In the genomic region with DNA sequence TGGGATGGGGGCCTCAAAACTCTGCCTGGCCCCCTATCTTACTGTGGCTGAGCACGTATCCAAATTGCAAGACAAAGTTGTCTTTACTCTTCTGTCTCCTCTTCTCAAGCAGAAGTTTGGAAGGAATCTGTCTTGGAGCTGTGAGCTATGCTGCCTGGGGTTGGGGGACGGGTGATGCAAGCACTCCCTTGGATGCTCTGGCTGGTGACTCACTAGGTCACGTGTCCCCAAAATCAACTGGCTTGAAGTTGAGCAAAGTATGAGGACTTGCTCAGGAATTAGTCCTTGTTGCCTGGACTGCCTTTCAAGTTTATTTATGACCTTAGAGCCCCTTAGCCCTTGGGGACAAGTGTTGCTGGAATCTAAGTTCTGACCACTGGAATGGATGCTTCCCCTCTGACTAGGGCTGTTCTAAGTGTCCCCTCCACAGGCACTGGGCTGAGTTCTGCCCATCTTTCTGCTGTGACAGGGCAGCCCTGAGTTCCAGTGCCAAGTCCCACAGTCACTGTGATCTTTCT, we compare ENCODE assay signal across 8 cellular contexts.
DNase-seq lines count a peak whose midpoint lies in the region; ATAC-seq, FAIRE-seq and TF ChIP-seq lines count a peak whose summit lies in the region.

No MANE protein-coding gene starts in this region.

- no peak for FAIRE-seq in HepG2 (lab: Jason Lieb, UNC)

- TF ChIP-seq POLR2A in HepG2 (IDR thresholded peaks at IDR 0.05; ENCODE audit: insufficient read depth in 1 of 2, low read depth in 2 of 2, low read length in 2 of 2) (no peak), right lobe of liver (IDR thresholded peaks at IDR 0.05) (no peak)

- no TSS peak for BruUV-seq in HepG2 (replicated peaks; lab: Mats Ljungman, UMichigan)

- intact Hi-C loops in HepG2 (cut with micrococcal nuclease; ENCODE audit: unreplicated experiment) (no loop called here), right lobe of liver (cut with DNase I) (no loop called here), dorsolateral prefrontal cortex (cut with DNase I) (no loop called here)

- no peak for TF ChIP-seq EP300 in HepG2 (IDR thresholded peaks at IDR 0.05; ENCODE audit: low read depth in 2 of 2, low read length in 2 of 2)
- no peak for TF ChIP-seq EP300 in HepG2 (CRISPR knock-in tag; IDR thresholded peaks at IDR 0.05; ENCODE audit: borderline replicate concordance)

- TF ChIP-seq CTCF in HepG2 (CRISPR knock-in tag; IDR thresholded peaks at IDR 0.05) (no peak), right lobe of liver (IDR thresholded peaks at IDR 0.05) (no peak), dorsolateral prefrontal cortex (IDR thresholded peaks at IDR 0.05 in 54 of 56, conservative IDR thresholded peaks at IDR 0.05 in 2 of 56; ENCODE audit: low read depth in 1 of 56, partially characterized antibody in 56 of 56) (no peak)

- no peaks in the 10 kb centered on the region for H3K36me3 ChIP-seq in HepG2 (replicated peaks in 1 of 2; ENCODE audit: control insufficient read depth in 1 of 2, insufficient read depth in 2 of 2, low read length in 2 of 2)
- H3K36me3 ChIP-seq in right lobe of liver = no peaks in the 10 kb centered on the region

- peak; percentile 20 for DNase-seq in HepG2 (ENCODE audit: low spot score)
- no peak for DNase-seq in right lobe of liver
- peak; percentile 88 for DNase-seq in SW480 (ENCODE audit: low spot score)
- peak; percentile 64 for DNase-seq in hepatic stellate cell (ENCODE audit: low spot score)
- no peak for DNase-seq in NCI-H2196 treated with DMSO at 0.1 percent for 48 hours (lab: John Stamatoyannopoulos, UW; ENCODE audit: unreplicated experiment)
- DNase-seq in dorsolateral prefrontal cortex = no peak
- no peak for DNase-seq in activated CD4-positive, alpha-beta T cell treated with anti-CD3 and anti-CD28 coated beads, Interleukin-2, amount 50 U/mL, for 4 hours

- no peaks in the 10 kb centered on the region for H3K9me3 ChIP-seq in HepG2 (ENCODE audit: low read length)
- H3K9me3 ChIP-seq in right lobe of liver = no peaks in the 10 kb centered on the region

- CTCF ChIA-PET in HepG2 (lab: Yijun Ruan, JAX; ENCODE audit: low intra/inter-chr PET ratio, low total read pairs) = no interaction called here

- no peaks in the 10 kb centered on the region for H4K20me1 ChIP-seq in HepG2 (ENCODE audit: insufficient read depth, low read length)

- H3K9ac ChIP-seq in HepG2 (ENCODE audit: insufficient read depth, low read depth, low read length) = no peak overlapping the region

- H3K4me1 ChIP-seq in HepG2 (ENCODE audit: insufficient read depth, low read length) (no peaks in the 10 kb centered on the region), right lobe of liver (no peaks in the 10 kb centered on the region)

- no peak overlapping the region for H3K27ac ChIP-seq in HepG2 (ENCODE audit: extremely low read length, insufficient read depth, low read length)
- no peak overlapping the region for H3K27ac ChIP-seq in right lobe of liver
- H3K27ac ChIP-seq in dorsolateral prefrontal cortex = peak overlapping the region in 9 of 59 donors; percentile 2 to 69 (median 28)

- H3K4me3 ChIP-seq in HepG2 (replicated peaks in 1 of 3; ENCODE audit: insufficient read depth in 1 of 3, low read depth in 2 of 3, low read length in 3 of 3) (no peak overlapping the region), right lobe of liver (no peak overlapping the region), dorsolateral prefrontal cortex (no peak overlapping the region)

- H2AFZ ChIP-seq in HepG2 (ENCODE audit: low read length) = no peak overlapping the region

- no peaks in the 10 kb centered on the region for H3K79me2 ChIP-seq in HepG2 (ENCODE audit: insufficient read depth, low read length)

- no peak for TF ChIP-seq RAD21 in HepG2 (CRISPR knock-in tag; IDR thresholded peaks at IDR 0.05)

- ATAC-seq in HepG2 (no peak), right lobe of liver (no peak), GM21576 (IDR thresholded peaks at IDR 0.05; ENCODE audit: unreplicated experiment) (no peak)

- POLR2A ChIA-PET in HepG2 (lab: Yijun Ruan, JAX) = no interaction called here

- H3K27me3 ChIP-seq in HepG2 (ENCODE audit: control insufficient read depth in 1 of 2, insufficient read depth in 2 of 2, low read length in 2 of 2) (no peaks in the 10 kb centered on the region), right lobe of liver (no peaks in the 10 kb centered on the region), dorsolateral prefrontal cortex (no peaks in the 10 kb centered on the region)

- no peak overlapping the region for H3K4me2 ChIP-seq in HepG2 (ENCODE audit: low read depth, low read length)

- WGBS in HepG2 (ENCODE audit: low lambda C conversion rate) = 25% methylated on average over 2 of the region's 3 CpGs
- WGBS in right lobe of liver (ENCODE audit: insufficient coverage, low coverage, low lambda C conversion rate, missing lambda C conversion rate) = 71% methylated on average over 1 of the region's 3 CpGs

- in situ Hi-C loops in HepG2 (cut with HindIII; ENCODE audit: extremely low pct_ligation_motif_present, low pct_unique_long_range_greater_than_20kb) = no loop called here

TF ChIP-seq in HepG2, 621 proteins besides CTCF, POLR2A, EP300 and RAD21 (continues in another document):
- no peak for TF ChIP-seq ISX (CRISPR knock-in tag; conservative IDR thresholded peaks at IDR 0.05)
- TF ChIP-seq TEAD3 (CRISPR knock-in tag; optimal IDR thresholded peaks at IDR 0.05; ENCODE audit: borderline replicate concordance) = no peak
- TF ChIP-seq YY1 (IDR thresholded peaks at IDR 0.05; ENCODE audit: insufficient read depth, insufficient replicate concordance, low read depth, low read length) = no peak
- TF ChIP-seq IRX3 (CRISPR knock-in tag; IDR thresholded peaks at IDR 0.05; ENCODE audit: borderline replicate concordance, low read depth) = no peak
- TF ChIP-seq PHB2 (IDR thresholded peaks at IDR 0.05; ENCODE audit: partially characterized antibody) = no peak
- peak; percentile 81 for TF ChIP-seq FOSL2 (CRISPR knock-in tag; IDR thresholded peaks at IDR 0.05)
- no peak for TF ChIP-seq ZNF766 (CRISPR knock-in tag; IDR thresholded peaks at IDR 0.05; ENCODE audit: borderline replicate concordance)
- TF ChIP-seq ZNF724P (CRISPR knock-in tag; IDR thresholded peaks at IDR 0.05; ENCODE audit: borderline replicate concordance) = no peak
- TF ChIP-seq YEATS4 (CRISPR knock-in tag; IDR thresholded peaks at IDR 0.05; ENCODE audit: borderline replicate concordance) = no peak
- no peak for TF ChIP-seq NR2C2 (CRISPR knock-in tag; IDR thresholded peaks at IDR 0.05; ENCODE audit: borderline replicate concordance)
- TF ChIP-seq, protein P1, sequence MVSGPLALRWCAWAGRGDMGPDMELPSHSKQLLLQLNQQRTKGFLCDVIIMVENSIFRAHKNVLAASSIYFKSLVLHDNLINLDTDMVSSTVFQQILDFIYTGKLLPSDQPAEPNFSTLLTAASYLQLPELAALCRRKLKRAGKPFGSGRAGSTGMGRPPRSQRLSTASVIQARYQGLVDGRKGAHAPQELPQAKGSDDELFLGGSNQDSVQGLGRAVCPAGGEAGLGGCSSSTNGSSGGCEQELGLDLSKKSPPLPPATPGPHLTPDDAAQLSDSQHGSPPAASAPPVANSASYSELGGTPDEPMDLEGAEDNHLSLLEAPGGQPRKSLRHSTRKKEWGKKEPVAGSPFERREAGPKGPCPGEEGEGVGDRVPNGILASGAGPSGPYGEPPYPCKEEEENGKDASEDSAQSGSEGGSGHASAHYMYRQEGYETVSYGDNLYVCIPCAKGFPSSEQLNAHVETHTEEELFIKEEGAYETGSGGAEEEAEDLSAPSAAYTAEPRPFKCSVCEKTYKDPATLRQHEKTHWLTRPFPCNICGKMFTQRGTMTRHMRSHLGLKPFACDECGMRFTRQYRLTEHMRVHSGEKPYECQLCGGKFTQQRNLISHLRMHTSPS (CRISPR knock-in tag; IDR thresholded peaks at IDR 0.05; ENCODE audit: low read depth) = no peak
- TF ChIP-seq, protein P2, sequence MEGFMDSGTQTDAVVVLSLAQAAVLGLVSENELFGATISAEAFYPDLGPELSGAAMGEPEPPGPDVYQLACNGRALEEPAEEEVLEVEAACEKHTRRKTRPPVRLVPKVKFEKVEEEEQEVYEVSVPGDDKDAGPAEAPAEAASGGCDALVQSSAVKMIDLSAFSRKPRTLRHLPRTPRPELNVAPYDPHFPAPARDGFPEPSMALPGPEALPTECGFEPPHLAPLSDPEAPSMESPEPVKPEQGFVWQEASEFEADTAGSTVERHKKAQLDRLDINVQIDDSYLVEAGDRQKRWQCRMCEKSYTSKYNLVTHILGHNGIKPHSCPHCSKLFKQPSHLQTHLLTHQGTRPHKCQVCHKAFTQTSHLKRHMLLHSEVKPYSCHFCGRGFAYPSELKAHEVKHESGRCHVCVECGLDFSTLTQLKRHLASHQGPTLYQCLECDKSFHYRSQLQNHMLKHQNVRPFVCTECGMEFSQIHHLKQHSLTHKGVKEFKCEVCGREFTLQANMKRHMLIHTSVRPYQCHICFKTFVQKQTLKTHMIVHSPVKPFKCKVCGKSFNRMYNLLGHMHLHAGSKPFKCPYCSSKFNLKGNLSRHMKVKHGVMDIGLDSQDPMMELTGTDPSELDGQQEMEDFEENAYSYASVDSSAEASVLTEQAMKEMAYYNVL (CRISPR knock-in tag; IDR thresholded peaks at IDR 0.05; ENCODE audit: borderline replicate concordance) = no peak

Comparison
In these comparisons a context has a peak if more than half of its experiments do, and no peak if none do; other contexts are left out.
1. DNase-seq: peak in HepG2 (single experiment), SW480 (single experiment) and hepatic stellate cell (single experiment); none in right lobe of liver (0 of 3), NCI-H2196 treated with DMSO at 0.1 percent for 48 hours (single experiment), dorsolateral prefrontal cortex (0 of 10) and activated CD4-positive, alpha-beta T cell treated with anti-CD3 and anti-CD28 coated beads, Interleukin-2, amount 50 U/mL, for 4 hours (0 of 2).